8 cellular contexts compared by ENCODE assay signal in genomic region chr3:136802481-136802996, GRCh38. TPM values are rescaled to one million over a fixed set of nuclear protein-coding genes. Genes with fewer than 3 reads are reported as not detected.
DNase-seq lines count a peak whose midpoint lies in the region; ATAC-seq and TF ChIP-seq lines count a peak whose summit lies in the region.

No MANE protein-coding gene starts in this region.

- H3K27ac ChIP-seq in brain microvascular endothelial cell (no peak overlapping the region), Peyer's patch (no peak overlapping the region)
- H3K27ac ChIP-seq in CD4-positive, alpha-beta T cell (ENCODE audit: low read depth, low read length), result no peak overlapping the region

- ATAC-seq in CD4-positive, alpha-beta T cell (ENCODE audit: poor library complexity), result no peak

- peaks cover 0 to 8% (median 0%) of the 10 kb centered on the region in 4 donors for H3K4me1 ChIP-seq in Peyer's patch

- no peaks in the 10 kb centered on the region for H3K36me3 ChIP-seq in brain microvascular endothelial cell (replicated peaks)
- no peaks in the 10 kb centered on the region for H3K36me3 ChIP-seq in Peyer's patch

- H3K4me3 ChIP-seq in brain microvascular endothelial cell (ENCODE audit: low read depth, low read length) (no peak overlapping the region), Peyer's patch (no peak overlapping the region)

- H3K27me3 Mint-ChIP-seq in CD4-positive, alpha-beta T cell, result no peaks in the 10 kb centered on the region

- POLR2A ChIA-PET in CD4-positive, alpha-beta T cell (lab: Charles Lee), result no interaction called here

- in situ Hi-C loops in brain microvascular endothelial cell (cut with HindIII; ENCODE audit: low pct_ligation_motif_present, low sequenced_read_pairs), result no loop called here

- intact Hi-C loops in CD4-positive, alpha-beta T cell (cut with DNase I, micrococcal nuclease), result no loop called here

- DNase-seq in DMS153 treated with DMSO at 0.1 percent for 48 hours (lab: John Stamatoyannopoulos, UW; ENCODE audit: unreplicated experiment) (peak; percentile 36), NCI-H1417 treated with DMSO at 0.1 percent for 48 hours (lab: John Stamatoyannopoulos, UW) (peak; percentile 94), brain microvascular endothelial cell (peak; percentile 30), medulla oblongata (ENCODE audit: extremely low spot score) (peak; percentile 61), erythroblast (lab: John Stamatoyannopoulos, UW) (no peak), Peyer's patch (no peak)
- DNase-seq in CD4-positive, alpha-beta T cell, result no peak
- DNase-seq in activated T-cell treated with anti-CD3 and anti-CD28 coated beads, Interleukin-2, amount 50 U/mL, for 48 hours, result no peak

- no peaks in the 10 kb centered on the region for H3K36me3 Mint-ChIP-seq in CD4-positive, alpha-beta T cell (ENCODE audit: low read depth)

- no peaks in the 10 kb centered on the region for H3K4me1 Mint-ChIP-seq in CD4-positive, alpha-beta T cell (ENCODE audit: low read depth)

- H3K27me3 ChIP-seq in brain microvascular endothelial cell (replicated peaks), result no peaks in the 10 kb centered on the region
- no peaks in the 10 kb centered on the region for H3K27me3 ChIP-seq in CD4-positive, alpha-beta T cell (ENCODE audit: control insufficient read depth, insufficient read depth, low read length)
- no peaks in the 10 kb centered on the region for H3K27me3 ChIP-seq in Peyer's patch

- H3K9me3 ChIP-seq in CD4-positive, alpha-beta T cell (ENCODE audit: control insufficient read depth, low read length), result no peaks in the 10 kb centered on the region
- no peaks in the 10 kb centered on the region for H3K9me3 ChIP-seq in Peyer's patch

- H3K4me3 Mint-ChIP-seq in CD4-positive, alpha-beta T cell, result no peak overlapping the region

- TF ChIP-seq CTCF in brain microvascular endothelial cell (IDR thresholded peaks at IDR 0.05; ENCODE audit: low read depth, low read length, missing control alignments) (no peak), Peyer's patch (IDR thresholded peaks at IDR 0.05) (no peak)
- no peak for TF ChIP-seq CTCF in CD4-positive, alpha-beta T cell (IDR thresholded peaks at IDR 0.05)

- CTCF ChIA-PET in CD4-positive, alpha-beta T cell (lab: Charles Lee), result no interaction called here

- TF ChIP-seq POLR2A in erythroblast (IDR thresholded peaks at IDR 0.05; ENCODE audit: low read length) (no peak), Peyer's patch (IDR thresholded peaks at IDR 0.05) (no peak)

- no peaks in the 10 kb centered on the region for H3K9me3 Mint-ChIP-seq in CD4-positive, alpha-beta T cell

- H3K27ac Mint-ChIP-seq in CD4-positive, alpha-beta T cell, result no peak overlapping the region

RNA-seq across cellular contexts. Expression of gene SLC35G2, which starts 16.4 kb away (rescaled TPM):
- under 1 TPM in 1 of 2 experiments, not detected in 1; 0.14 TPM for total RNA-seq in CD4-positive, alpha-beta T cell
- total RNA-seq in Peyer's patch, result 1 to 10 TPM in 3 of 4 donors, not detected in 1; 1.9 to 2.8 (median 2.7) TPM

RNA-seq across cellular contexts. Expression of gene STAG1, which starts 50.4 kb away (rescaled TPM):
- total RNA-seq in CD4-positive, alpha-beta T cell, result 10 to 100 TPM; 35.6 to 37.7 TPM
- total RNA-seq in Peyer's patch, result 10 to 100 TPM; 22.6 to 91.6 (median 35.2) TPM

RNA-seq across cellular contexts. Expression of gene NCK1, which starts 59.5 kb away (rescaled TPM):
- total RNA-seq in CD4-positive, alpha-beta T cell, result 10 to 100 TPM; 52.9 to 55.0 TPM
- total RNA-seq in Peyer's patch, result 10 to 100 TPM; 11.9 to 48.7 (median 33.5) TPM

Comparison
In these comparisons a context has a peak if more than half of its experiments do, and no peak if none do; other contexts are left out.
1. DNase-seq: peak in DMS153 treated with DMSO at 0.1 percent for 48 hours (single experiment), NCI-H1417 treated with DMSO at 0.1 percent for 48 hours (single experiment), brain microvascular endothelial cell (single experiment) and medulla oblongata (single experiment); none in CD4-positive, alpha-beta T cell (0 of 10), erythroblast (0 of 2), Peyer's patch (0 of 3) and activated T-cell treated with anti-CD3 and anti-CD28 coated beads, Interleukin-2, amount 50 U/mL, for 48 hours (0 of 2).